8 cellular contexts compared by ENCODE assay signal in the genomic region with DNA sequence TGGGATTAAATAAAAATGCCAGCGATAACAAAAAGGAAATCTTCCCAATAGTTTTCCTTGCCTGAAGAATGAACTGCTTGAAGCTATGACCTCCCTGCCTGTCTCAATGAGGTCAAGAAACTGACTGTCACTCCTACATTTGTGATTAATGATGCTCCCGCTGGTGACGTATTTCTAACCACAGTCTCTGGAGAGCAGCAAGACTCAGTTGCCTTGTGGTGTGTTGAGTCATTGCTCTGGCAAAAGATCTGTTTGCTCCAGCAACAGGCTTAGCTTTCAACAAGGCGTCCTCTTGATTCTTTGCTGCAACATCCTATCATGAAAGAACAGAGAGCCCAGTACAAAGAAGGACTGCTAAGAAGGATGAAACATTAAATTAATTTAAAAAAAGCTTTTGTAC.
DNase-seq lines count a peak whose midpoint lies in the region; ATAC-seq and TF ChIP-seq lines count a peak whose summit lies in the region.

No MANE protein-coding gene starts in this region.

- no peaks in the 10 kb centered on the region for H3K9me3 Mint-ChIP-seq in GM23338
- H3K9me3 Mint-ChIP-seq in osteocyte (ENCODE audit: unreplicated experiment), result no peaks in the 10 kb centered on the region

- H3K36me3 Mint-ChIP-seq in GM23338 (ENCODE audit: low read depth), result no peaks in the 10 kb centered on the region
- H3K36me3 Mint-ChIP-seq in osteocyte (ENCODE audit: unreplicated experiment), result no peaks in the 10 kb centered on the region

- no peak overlapping the region for H3K4me3 ChIP-seq in GM23338
- no peak overlapping the region for H3K4me3 ChIP-seq in fibroblast of mammary gland (ENCODE audit: control insufficient read depth, low read depth, low read length)

- no peaks in the 10 kb centered on the region for H3K27me3 ChIP-seq in GM23338 (ENCODE audit: insufficient read depth)

- POLR2A ChIA-PET in RWPE1 (lab: Yijun Ruan, JAX; ENCODE audit: low non-redundant PET), result no interaction called here

- H3F3A ChIP-seq in GM23338 (replicated peaks; ENCODE audit: low read depth), result no peaks in the 10 kb centered on the region

- H3K27me3 Mint-ChIP-seq in GM23338 (ENCODE audit: insufficient read depth, low read depth, poor library complexity) (no peaks in the 10 kb centered on the region), osteocyte (ENCODE audit: unreplicated experiment) (no peaks in the 10 kb centered on the region)

- H3K4me1 ChIP-seq in GM23338 (ENCODE audit: insufficient read depth), result peaks cover 10% of the 10 kb centered on the region; the same call in 1 of the 2 replicates

- H3K4me3 Mint-ChIP-seq in GM23338 (no peak overlapping the region), osteocyte (ENCODE audit: unreplicated experiment) (peak overlapping the region; percentile 32)

- TF ChIP-seq CTCF in GM23338 (conservative IDR thresholded peaks at IDR 0.05; ENCODE audit: low read depth in 2 of 2), result no peak
- TF ChIP-seq CTCF in RWPE1 (conservative IDR thresholded peaks at IDR 0.05; ENCODE audit: low read depth), result no peak
- no peak for TF ChIP-seq CTCF in fibroblast of mammary gland (conservative IDR thresholded peaks at IDR 0.05; ENCODE audit: control insufficient read depth, insufficient read depth, low read depth, low read length)
- TF ChIP-seq CTCF in osteocyte (IDR thresholded peaks at IDR 0.05), result no peak

- ATAC-seq in GM23338 (peak; percentile 58), GM21576 (IDR thresholded peaks at IDR 0.05; ENCODE audit: unreplicated experiment) (no peak), GM18498 (IDR thresholded peaks at IDR 0.05; ENCODE audit: unreplicated experiment) (no peak), HG03025 (IDR thresholded peaks at IDR 0.05; ENCODE audit: low FRiP score, unreplicated experiment) (no peak), HG02610 (IDR thresholded peaks at IDR 0.05; ENCODE audit: unreplicated experiment) (no peak)

- H3K27ac ChIP-seq in GM23338 (ENCODE audit: low read depth) (no peak overlapping the region), RWPE1 (no peak overlapping the region)

- no peak overlapping the region for H3K4me2 ChIP-seq in GM23338

- H3K27ac Mint-ChIP-seq in GM23338 (no peak overlapping the region), osteocyte (ENCODE audit: unreplicated experiment) (peak overlapping the region; percentile 91)

- no peaks in the 10 kb centered on the region for H3K36me3 ChIP-seq in GM23338 (ENCODE audit: insufficient read depth)

- peak overlapping the region; percentile 39; the same call in 1 of the 2 replicates for H2AFZ ChIP-seq in GM23338

- DNase-seq in GM23338 (ENCODE audit: low spot score), result no peak
- peak; percentile 40 for DNase-seq in RWPE1 (ENCODE audit: low spot score)
- peak; percentile 96 for DNase-seq in fibroblast of mammary gland (ENCODE audit: low read depth)
- no peak for DNase-seq in osteocyte (ENCODE audit: extremely low spot score, unreplicated experiment)

- no peaks in the 10 kb centered on the region for H4K20me1 ChIP-seq in GM23338 (replicated peaks; ENCODE audit: insufficient read depth)

- CTCF ChIA-PET in RWPE1 (lab: Yijun Ruan, JAX), result interaction anchor here (0.7 kb wide), 2 partner anchors 120 to 655 kb away, joined by 4 to 6 read pairs; no protein-coding TSS in a partner anchor

- H3K79me2 ChIP-seq in GM23338 (replicated peaks; ENCODE audit: insufficient read depth), result no peaks in the 10 kb centered on the region

- H3K9me2 ChIP-seq in GM23338 (ENCODE audit: insufficient read depth), result no peaks in the 10 kb centered on the region

- peaks cover 10% of the 10 kb centered on the region for H3K4me1 Mint-ChIP-seq in GM23338
- H3K4me1 Mint-ChIP-seq in osteocyte (ENCODE audit: unreplicated experiment), result peaks cover 36% of the 10 kb centered on the region

TF ChIP-seq in GM23338, 12 proteins besides CTCF, POLR2A, EP300 and RAD21:
- TF ChIP-seq ZNF331 (CRISPR knock-in tag; IDR thresholded peaks at IDR 0.05; ENCODE audit: low read depth), result no peak
- TF ChIP-seq, protein P1, sequence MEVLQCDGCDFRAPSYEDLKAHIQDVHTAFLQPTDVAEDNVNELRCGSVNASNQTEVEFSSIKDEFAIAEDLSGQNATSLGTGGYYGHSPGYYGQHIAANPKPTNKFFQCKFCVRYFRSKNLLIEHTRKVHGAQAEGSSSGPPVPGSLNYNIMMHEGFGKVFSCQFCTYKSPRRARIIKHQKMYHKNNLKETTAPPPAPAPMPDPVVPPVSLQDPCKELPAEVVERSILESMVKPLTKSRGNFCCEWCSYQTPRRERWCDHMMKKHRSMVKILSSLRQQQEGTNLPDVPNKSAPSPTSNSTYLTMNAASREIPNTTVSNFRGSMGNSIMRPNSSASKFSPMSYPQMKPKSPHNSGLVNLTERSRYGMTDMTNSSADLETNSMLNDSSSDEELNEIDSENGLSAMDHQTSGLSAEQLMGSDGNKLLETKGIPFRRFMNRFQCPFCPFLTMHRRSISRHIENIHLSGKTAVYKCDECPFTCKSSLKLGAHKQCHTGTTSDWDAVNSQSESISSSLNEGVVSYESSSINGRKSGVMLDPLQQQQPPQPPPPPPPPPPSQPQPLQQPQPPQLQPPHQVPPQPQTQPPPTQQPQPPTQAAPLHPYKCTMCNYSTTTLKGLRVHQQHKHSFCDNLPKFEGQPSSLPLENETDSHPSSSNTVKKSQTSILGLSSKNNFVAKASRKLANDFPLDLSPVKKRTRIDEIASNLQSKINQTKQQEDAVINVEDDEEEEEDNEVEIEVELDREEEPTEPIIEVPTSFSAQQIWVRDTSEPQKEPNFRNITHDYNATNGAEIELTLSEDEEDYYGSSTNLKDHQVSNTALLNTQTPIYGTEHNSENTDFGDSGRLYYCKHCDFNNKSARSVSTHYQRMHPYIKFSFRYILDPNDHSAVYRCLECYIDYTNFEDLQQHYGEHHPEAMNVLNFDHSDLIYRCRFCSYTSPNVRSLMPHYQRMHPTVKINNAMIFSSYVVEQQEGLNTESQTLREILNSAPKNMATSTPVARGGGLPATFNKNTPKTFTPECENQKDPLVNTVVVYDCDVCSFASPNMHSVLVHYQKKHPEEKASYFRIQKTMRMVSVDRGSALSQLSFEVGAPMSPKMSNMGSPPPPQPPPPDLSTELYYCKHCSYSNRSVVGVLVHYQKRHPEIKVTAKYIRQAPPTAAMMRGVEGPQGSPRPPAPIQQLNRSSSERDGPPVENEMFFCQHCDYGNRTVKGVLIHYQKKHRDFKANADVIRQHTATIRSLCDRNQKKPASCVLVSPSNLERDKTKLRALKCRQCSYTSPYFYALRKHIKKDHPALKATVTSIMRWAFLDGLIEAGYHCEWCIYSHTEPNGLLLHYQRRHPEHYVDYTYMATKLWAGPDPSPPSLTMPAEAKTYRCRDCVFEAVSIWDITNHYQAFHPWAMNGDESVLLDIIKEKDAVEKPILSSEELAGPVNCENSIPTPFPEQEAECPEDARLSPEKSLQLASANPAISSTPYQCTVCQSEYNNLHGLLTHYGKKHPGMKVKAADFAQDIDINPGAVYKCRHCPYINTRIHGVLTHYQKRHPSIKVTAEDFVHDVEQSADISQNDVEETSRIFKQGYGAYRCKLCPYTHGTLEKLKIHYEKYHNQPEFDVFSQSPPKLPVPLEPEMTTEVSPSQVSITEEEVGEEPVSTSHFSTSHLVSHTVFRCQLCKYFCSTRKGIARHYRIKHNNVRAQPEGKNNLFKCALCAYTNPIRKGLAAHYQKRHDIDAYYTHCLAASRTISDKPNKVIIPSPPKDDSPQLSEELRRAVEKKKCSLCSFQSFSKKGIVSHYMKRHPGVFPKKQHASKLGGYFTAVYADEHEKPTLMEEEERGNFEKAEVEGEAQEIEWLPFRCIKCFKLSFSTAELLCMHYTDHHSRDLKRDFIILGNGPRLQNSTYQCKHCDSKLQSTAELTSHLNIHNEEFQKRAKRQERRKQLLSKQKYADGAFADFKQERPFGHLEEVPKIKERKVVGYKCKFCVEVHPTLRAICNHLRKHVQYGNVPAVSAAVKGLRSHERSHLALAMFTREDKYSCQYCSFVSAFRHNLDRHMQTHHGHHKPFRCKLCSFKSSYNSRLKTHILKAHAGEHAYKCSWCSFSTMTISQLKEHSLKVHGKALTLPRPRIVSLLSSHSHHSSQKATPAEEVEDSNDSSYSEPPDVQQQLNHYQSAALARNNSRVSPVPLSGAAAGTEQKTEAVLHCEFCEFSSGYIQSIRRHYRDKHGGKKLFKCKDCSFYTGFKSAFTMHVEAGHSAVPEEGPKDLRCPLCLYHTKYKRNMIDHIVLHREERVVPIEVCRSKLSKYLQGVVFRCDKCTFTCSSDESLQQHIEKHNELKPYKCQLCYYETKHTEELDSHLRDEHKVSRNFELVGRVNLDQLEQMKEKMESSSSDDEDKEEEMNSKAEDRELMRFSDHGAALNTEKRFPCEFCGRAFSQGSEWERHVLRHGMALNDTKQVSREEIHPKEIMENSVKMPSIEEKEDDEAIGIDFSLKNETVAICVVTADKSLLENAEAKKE (CRISPR knock-in tag; IDR thresholded peaks at IDR 0.05), result no peak
- no peak for TF ChIP-seq NANOG (IDR thresholded peaks at IDR 0.05; ENCODE audit: borderline replicate concordance)
- no peak for TF ChIP-seq EZH2phosphoT487 (IDR thresholded peaks at IDR 0.05; ENCODE audit: unreplicated experiment)

Comparison
In these comparisons a context has a peak if more than half of its experiments do, and no peak if none do; other contexts are left out.
1. DNase-seq: peak in RWPE1 (single experiment) and fibroblast of mammary gland (single experiment); none in GM23338 (single experiment) and osteocyte (single experiment).